Comparison of ENCODE assay signal across 13 cellular contexts in the genomic region with DNA sequence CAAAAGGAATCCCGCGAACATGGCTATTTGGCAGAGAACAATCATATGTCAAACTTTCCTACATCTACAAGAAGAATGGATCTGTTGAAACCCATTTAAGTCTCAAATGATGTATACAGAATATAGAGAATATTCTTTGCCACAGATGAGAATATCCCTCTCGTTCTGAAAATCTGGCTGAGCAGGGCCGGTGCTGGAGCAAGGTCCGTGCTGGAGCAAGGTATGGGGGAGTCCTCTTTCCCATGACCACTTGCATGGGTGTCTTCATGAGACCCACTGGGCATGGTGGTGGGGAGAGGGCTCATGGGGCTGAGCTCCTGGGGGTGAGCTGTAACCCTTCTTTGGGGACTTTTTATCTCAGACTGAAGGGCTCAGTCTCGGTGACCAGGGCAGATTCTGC.
"Had no signal": no experiment of that assay in that cellular context is flagged by ENCODE, and none has a peak within 500 bp of the region (broad histone marks: within the 10 kb centered on the region; RNA-seq: fewer than 3 reads in every experiment).

No MANE protein-coding gene starts in this region.

- H3K27me3 ChIP-seq: gastrocnemius medialis, neutrophil, upper lobe of left lung, uterus had no signal

- H3K36me3 ChIP-seq: esophagus muscularis mucosa, gastrocnemius medialis, heart right ventricle, neutrophil, stomach, upper lobe of left lung, uterus had no signal

- H3K4me1 ChIP-seq: esophagus muscularis mucosa, gastrocnemius medialis, heart right ventricle, uterus had no signal

- H3K9me3 ChIP-seq: esophagus muscularis mucosa, gastrocnemius medialis, heart right ventricle, mucosa of descending colon, neutrophil, stomach, upper lobe of left lung, uterus had no signal

- H3K27ac ChIP-seq: epithelial cell of prostate, esophagus muscularis mucosa, gastrocnemius medialis, heart right ventricle, neutrophil, upper lobe of left lung, uterus had no signal

- DNase-seq: effector memory CD8-positive, alpha-beta T cell; gastrocnemius medialis; heart right ventricle; naive thymus-derived CD8-positive, alpha-beta T cell; stimulated activated CD4-positive, alpha-beta T cell treated with anti-CD3 and anti-CD28 coated beads, Interleukin-12 subunit alpha, Interleukin-12 subunit beta, amount 100 ng/mL, for 4 hours; stimulated activated naive CD4-positive, alpha-beta T cell; uterus had no signal

- ATAC-seq: effector memory CD8-positive, alpha-beta T cell; gastrocnemius medialis; naive thymus-derived CD8-positive, alpha-beta T cell had no signal

- H3K4me3 ChIP-seq: esophagus muscularis mucosa, gastrocnemius medialis, heart right ventricle, mucosa of descending colon, stomach, upper lobe of left lung, uterus had no signal
